In genomic region chr19:20661150-20661819, GRCh38 we compare ENCODE assay signal across 8 cellular contexts. TPM values are rescaled to one million over a fixed set of nuclear protein-coding genes. Genes with fewer than 3 reads are reported as not detected.
DNase-seq lines count a peak whose midpoint lies in the region; ATAC-seq and TF ChIP-seq lines count a peak whose summit lies in the region.

Gene ZNF626 (minus strand): TSS chr19:20661571. CDS start chr19:20661446, 125 bp downstream.

- H3K4me2 ChIP-seq in trophoblast cell (ENCODE audit: low read length), result peak within 1 kb of the TSS; percentile 85

- peak within 1 kb of the TSS; percentile 71 for H4K91ac ChIP-seq in trophoblast cell (ENCODE audit: low read depth, low read length)

- H3K18ac ChIP-seq in trophoblast cell (ENCODE audit: low read length), result peak within 1 kb of the TSS; percentile 66

- H3K4ac ChIP-seq in trophoblast cell (ENCODE audit: low read depth, low read length), result peak within 1 kb of the TSS; percentile 78

- peaks cover 21% of the 10 kb centered on the region for H3K79me1 ChIP-seq in trophoblast cell (ENCODE audit: low read length)

- peak within 1 kb of the TSS; percentile 79 for H3K4me3 ChIP-seq in left ventricle myocardium inferior
- peak within 1 kb of the TSS; percentile 89 for H3K4me3 ChIP-seq in trophoblast cell (ENCODE audit: low read depth, low read length)
- H3K4me3 ChIP-seq in thoracic aorta, result peak within 1 kb of the TSS; percentile 87

- peak within 1 kb of the TSS; percentile 75 for H2BK5ac ChIP-seq in trophoblast cell (ENCODE audit: low read depth, low read length, poor library complexity)

- H2BK120ac ChIP-seq in trophoblast cell (ENCODE audit: insufficient read depth, low read length, poor library complexity), result peak within 1 kb of the TSS; percentile 57

- WGBS in trophoblast cell (ENCODE audit: extremely low coverage, insufficient coverage, insufficient read length), result no CpG with 5 or more reads among the region's 25 CpGs

- H3K4me1 ChIP-seq in left ventricle myocardium inferior (peaks cover 49% of the 10 kb centered on the region), trophoblast cell (ENCODE audit: control insufficient read depth in 1 of 2, insufficient read depth in 2 of 2, low read length in 2 of 2) (peaks cover 17 to 26% of the 10 kb centered on the region in 2 experiments), thoracic aorta (ENCODE audit: control insufficient read depth in 1 of 2, low read depth in 2 of 2) (peaks cover 5 to 16% of the 10 kb centered on the region in 2 donors)

- H2AFZ ChIP-seq in trophoblast cell (ENCODE audit: insufficient read depth, low read length, poor library complexity), result peak within 1 kb of the TSS; percentile 28

- H2BK12ac ChIP-seq in trophoblast cell (ENCODE audit: low read length), result no peak within 1 kb of the TSS

- peak within 1 kb of the TSS; percentile 77 for H3K23ac ChIP-seq in trophoblast cell (ENCODE audit: low read length)

- peaks cover 25% of the 10 kb centered on the region for H3K79me2 ChIP-seq in trophoblast cell (ENCODE audit: control insufficient read depth, insufficient read depth, low read length, poor library complexity)

- peak within 1 kb of the TSS; percentile 93 for H3K9ac ChIP-seq in trophoblast cell (ENCODE audit: low read length)

- ATAC-seq in HG03558 (IDR thresholded peaks at IDR 0.05; ENCODE audit: extremely low read depth, unreplicated experiment), result peak; percentile 91
- peak; percentile 97 for ATAC-seq in thoracic aorta (ENCODE audit: insufficient number of reproducible peaks, low FRiP score, low read depth)

- H3K14ac ChIP-seq in trophoblast cell (ENCODE audit: low read length), result peak within 1 kb of the TSS; percentile 69

- peak within 1 kb of the TSS; percentile 72 for H4K8ac ChIP-seq in trophoblast cell (ENCODE audit: low read depth, low read length)

- H3K27ac ChIP-seq in left ventricle myocardium inferior (replicated peaks) (peak within 1 kb of the TSS; percentile 85), trophoblast cell (ENCODE audit: low read depth, low read length) (peak within 1 kb of the TSS; percentile 62), thoracic aorta (peak within 1 kb of the TSS; percentile 78 to 83)

- H4K12ac ChIP-seq in trophoblast cell (ENCODE audit: low read depth, low read length), result peak within 1 kb of the TSS; percentile 60

- H3K36me3 ChIP-seq in left ventricle myocardium inferior (peaks cover 25% of the 10 kb centered on the region), trophoblast cell (ENCODE audit: control insufficient read depth in 1 of 2, insufficient read depth in 2 of 2, low read length in 2 of 2) (peaks cover 11% of the 10 kb centered on the region in 2 experiments), thoracic aorta (peaks cover 22% of the 10 kb centered on the region)

- H3K9me3 ChIP-seq in left ventricle myocardium inferior (replicated peaks) (peaks cover 3% of the 10 kb centered on the region), trophoblast cell (ENCODE audit: insufficient read depth, low read depth, low read length) (peaks cover 4% of the 10 kb centered on the region), thoracic aorta (peaks cover 14% of the 10 kb centered on the region)

- TF ChIP-seq CTCF in left ventricle myocardium inferior (IDR thresholded peaks at IDR 0.05; ENCODE audit: borderline replicate concordance) (no peak), thoracic aorta (IDR thresholded peaks at IDR 0.05) (no peak)

- no peaks in the 10 kb centered on the region for H3K27me3 ChIP-seq in left ventricle myocardium inferior (ENCODE audit: low read depth)
- no peaks in the 10 kb centered on the region for H3K27me3 ChIP-seq in trophoblast cell (ENCODE audit: insufficient read depth, low read length)
- no peaks in the 10 kb centered on the region for H3K27me3 ChIP-seq in thoracic aorta (replicated peaks; ENCODE audit: insufficient read depth)

- peak within 1 kb of the TSS; percentile 14 for H2AK5ac ChIP-seq in trophoblast cell (ENCODE audit: low read length)

- DNase-seq in DMS53 (lab: John Stamatoyannopoulos, UW), result peak; percentile 21
- DNase-seq in DMS53 treated with DMSO at 0.1 percent for 48 hours (lab: John Stamatoyannopoulos, UW; ENCODE audit: unreplicated experiment), result no peak
- DNase-seq in T-helper 1 cell, result peak; percentile 78 to 90 (median 84)
- DNase-seq in amygdala (lab: John Stamatoyannopoulos, UW), result peak; percentile 35 to 99 (median 92)
- DNase-seq in left ventricle myocardium inferior, result peak; percentile 97
- peak; percentile 97 to 98 for DNase-seq in trophoblast cell
- peak; percentile 98 for DNase-seq in thoracic aorta (ENCODE audit: low spot score)

- intact Hi-C loops in left ventricle myocardium inferior (cut with micrococcal nuclease), result no loop called here

RNA-seq across cellular contexts. Expression of gene ZNF626, which starts in this region (rescaled TPM):
- total RNA-seq in left ventricle myocardium inferior, result 7.8 TPM
- 16.0 and 16.1 TPM in 2 replicates for polyA plus RNA-seq in trophoblast cell (2013)
- total RNA-seq in thoracic aorta, result 10 to 100 TPM; 22.9 to 27.3 TPM
